1 cellular context compared by ENCODE assay signal in the genomic region with DNA sequence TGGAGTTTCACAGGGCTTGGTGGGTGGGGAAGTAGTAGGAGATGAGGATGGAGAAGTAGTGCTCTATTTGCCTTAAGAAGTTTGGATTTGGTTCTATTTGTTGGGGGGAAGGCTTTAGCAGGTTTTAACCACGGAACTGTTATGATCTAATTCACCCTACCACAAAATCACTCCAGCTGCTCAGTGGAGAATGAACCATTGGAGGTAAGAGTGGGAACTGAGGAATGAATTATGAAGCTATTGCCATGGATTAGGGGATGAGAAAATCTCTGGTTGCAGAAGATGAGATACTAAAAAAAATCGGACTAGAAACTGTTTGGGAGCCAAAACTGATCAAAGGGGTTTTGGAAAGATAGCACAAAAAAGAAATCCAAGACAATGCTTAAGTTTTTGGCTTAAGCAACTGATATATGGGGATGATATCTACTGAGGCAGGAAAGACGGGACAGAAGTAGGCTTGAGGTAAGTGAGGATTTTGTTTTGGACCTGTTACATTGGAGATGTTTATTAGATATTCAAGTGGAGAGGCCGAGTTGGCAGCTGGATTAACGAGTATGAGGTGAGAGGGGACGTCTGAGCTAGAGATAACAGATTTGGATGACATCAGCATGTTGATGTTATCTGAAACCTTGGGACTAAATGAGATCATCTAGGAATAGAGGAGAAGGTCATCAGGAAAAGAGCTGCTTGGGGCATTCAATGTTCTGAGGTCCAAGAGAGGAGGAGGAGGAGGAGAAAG.
TF ChIP-seq lines count a peak whose summit lies in the region.

No MANE protein-coding gene starts in this region.

TF ChIP-seq in HEK293, 187 proteins besides CTCF, POLR2A, EP300 and RAD21 (continued from another document and continues in another):
- TF ChIP-seq, protein P1, sequence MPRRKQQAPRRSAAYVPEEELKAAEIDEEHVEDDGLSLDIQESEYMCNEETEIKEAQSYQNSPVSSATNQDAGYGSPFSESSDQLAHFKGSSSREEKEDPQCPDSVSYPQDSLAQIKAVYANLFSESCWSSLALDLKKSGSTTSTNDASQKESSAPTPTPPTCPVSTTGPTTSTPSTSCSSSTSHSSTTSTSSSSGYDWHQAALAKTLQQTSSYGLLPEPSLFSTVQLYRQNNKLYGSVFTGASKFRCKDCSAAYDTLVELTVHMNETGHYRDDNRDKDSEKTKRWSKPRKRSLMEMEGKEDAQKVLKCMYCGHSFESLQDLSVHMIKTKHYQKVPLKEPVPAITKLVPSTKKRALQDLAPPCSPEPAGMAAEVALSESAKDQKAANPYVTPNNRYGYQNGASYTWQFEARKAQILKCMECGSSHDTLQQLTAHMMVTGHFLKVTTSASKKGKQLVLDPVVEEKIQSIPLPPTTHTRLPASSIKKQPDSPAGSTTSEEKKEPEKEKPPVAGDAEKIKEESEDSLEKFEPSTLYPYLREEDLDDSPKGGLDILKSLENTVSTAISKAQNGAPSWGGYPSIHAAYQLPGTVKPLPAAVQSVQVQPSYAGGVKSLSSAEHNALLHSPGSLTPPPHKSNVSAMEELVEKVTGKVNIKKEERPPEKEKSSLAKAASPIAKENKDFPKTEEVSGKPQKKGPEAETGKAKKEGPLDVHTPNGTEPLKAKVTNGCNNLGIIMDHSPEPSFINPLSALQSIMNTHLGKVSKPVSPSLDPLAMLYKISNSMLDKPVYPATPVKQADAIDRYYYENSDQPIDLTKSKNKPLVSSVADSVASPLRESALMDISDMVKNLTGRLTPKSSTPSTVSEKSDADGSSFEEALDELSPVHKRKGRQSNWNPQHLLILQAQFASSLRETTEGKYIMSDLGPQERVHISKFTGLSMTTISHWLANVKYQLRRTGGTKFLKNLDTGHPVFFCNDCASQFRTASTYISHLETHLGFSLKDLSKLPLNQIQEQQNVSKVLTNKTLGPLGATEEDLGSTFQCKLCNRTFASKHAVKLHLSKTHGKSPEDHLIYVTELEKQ (tag by site-specific recombination; IDR thresholded peaks at IDR 0.05; ENCODE audit: borderline replicate concordance), result peak; percentile 94
- TF ChIP-seq ZNF677 (tag by site-specific recombination; IDR thresholded peaks at IDR 0.05) (no peak), ZXDB (tag by site-specific recombination; IDR thresholded peaks at IDR 0.05) (peak; percentile 95), ZBTB21 (tag by site-specific recombination; IDR thresholded peaks at IDR 0.05) (peak; percentile 97), HOXD13 (CRISPR knock-in tag; IDR thresholded peaks at IDR 0.05; ENCODE audit: borderline replicate concordance) (no peak), ZNF155 (tag by site-specific recombination; IDR thresholded peaks at IDR 0.05) (no peak), PRDM1 (tag by site-specific recombination; IDR thresholded peaks at IDR 0.05) (peak; percentile 95), REPIN1 (tag by site-specific recombination; IDR thresholded peaks at IDR 0.05; ENCODE audit: low read depth) (no peak), ZBTB48 (tag by site-specific recombination; IDR thresholded peaks at IDR 0.05) (no peak), GFI1B (tag by site-specific recombination; IDR thresholded peaks at IDR 0.05) (peak; percentile 80), ZNF791 (tag by site-specific recombination; IDR thresholded peaks at IDR 0.05) (no peak), ZNF530 (tag by site-specific recombination; IDR thresholded peaks at IDR 0.05; ENCODE audit: low read depth) (peak; percentile 50; the same call in 1 of the 2 replicates), MEIS1 (CRISPR knock-in tag; IDR thresholded peaks at IDR 0.05; ENCODE audit: borderline replicate concordance) (no peak), HOXA7 (CRISPR knock-in tag; IDR thresholded peaks at IDR 0.05; ENCODE audit: borderline replicate concordance) (no peak), ZNF707 (tag by site-specific recombination; IDR thresholded peaks at IDR 0.05) (no peak), ZNF311 (tag by site-specific recombination; IDR thresholded peaks at IDR 0.05; ENCODE audit: borderline replicate concordance) (no peak), ZNF433 (tag by site-specific recombination; IDR thresholded peaks at IDR 0.05; ENCODE audit: low read depth) (no peak), ZNF747 (tag by site-specific recombination; IDR thresholded peaks at IDR 0.05) (no peak), ZNF221 (tag by site-specific recombination; IDR thresholded peaks at IDR 0.05; ENCODE audit: borderline replicate concordance) (no peak), ZNF585B (tag by site-specific recombination; IDR thresholded peaks at IDR 0.05) (no peak), ZNF629 (tag by site-specific recombination; IDR thresholded peaks at IDR 0.05) (peak; percentile 99), ZNF341 (tag by site-specific recombination; IDR thresholded peaks at IDR 0.05; ENCODE audit: low read depth) (no peak), ZNF623 (tag by site-specific recombination; IDR thresholded peaks at IDR 0.05) (no peak), ZEB2 (tag by site-specific recombination; IDR thresholded peaks at IDR 0.05) (peak; percentile 93), ZNF777 (tag by site-specific recombination; IDR thresholded peaks at IDR 0.05; ENCODE audit: borderline replicate concordance) (no peak), WT1 (tag by site-specific recombination; IDR thresholded peaks at IDR 0.05) (peak; percentile 58), ZFP37 (tag by site-specific recombination; IDR thresholded peaks at IDR 0.05) (peak; percentile 94), SP2 (tag by site-specific recombination; IDR thresholded peaks at IDR 0.05) (no peak; the same call in 1 of the 2 replicates), MZF1 (tag by site-specific recombination; IDR thresholded peaks at IDR 0.05; ENCODE audit: borderline replicate concordance) (no peak), ZNF157 (tag by site-specific recombination; IDR thresholded peaks at IDR 0.05) (no peak), ZNF555 (tag by site-specific recombination; conservative IDR thresholded peaks at IDR 0.05) (no peak), ZNF600 (tag by site-specific recombination; IDR thresholded peaks at IDR 0.05) (peak; percentile 45; the same call in 1 of the 2 replicates), ZNF114 (tag by site-specific recombination; IDR thresholded peaks at IDR 0.05) (no peak), ZNF239 (tag by site-specific recombination; IDR thresholded peaks at IDR 0.05) (no peak), ZNF248 (tag by site-specific recombination; IDR thresholded peaks at IDR 0.05) (no peak), ZNF202 (tag by site-specific recombination; IDR thresholded peaks at IDR 0.05; ENCODE audit: borderline replicate concordance) (no peak), ZNF426 (tag by site-specific recombination; IDR thresholded peaks at IDR 0.05) (no peak), ZNF473 (tag by site-specific recombination; IDR thresholded peaks at IDR 0.05) (no peak), ZNF830 (tag by site-specific recombination; IDR thresholded peaks at IDR 0.05; ENCODE audit: low read depth) (no peak), ZNF560 (tag by site-specific recombination; IDR thresholded peaks at IDR 0.05; ENCODE audit: borderline replicate concordance) (no peak), ZNF48 (tag by site-specific recombination; IDR thresholded peaks at IDR 0.05) (no peak), ZNF843 (tag by site-specific recombination; IDR thresholded peaks at IDR 0.05) (peak; percentile 91), FEZF1 (tag by site-specific recombination; IDR thresholded peaks at IDR 0.05) (peak; percentile 75), BCL11B (tag by site-specific recombination; IDR thresholded peaks at IDR 0.05; ENCODE audit: low read depth) (peak; percentile 76; the same call in 1 of the 2 replicates), ZNF544 (tag by site-specific recombination; IDR thresholded peaks at IDR 0.05) (no peak), KLF8 (tag by site-specific recombination; IDR thresholded peaks at IDR 0.05) (peak; percentile 86), ZNF324 (tag by site-specific recombination; IDR thresholded peaks at IDR 0.05) (peak; percentile 75), KLF7 (tag by site-specific recombination; IDR thresholded peaks at IDR 0.05; ENCODE audit: borderline replicate concordance) (no peak), ZNF768 (tag by site-specific recombination; IDR thresholded peaks at IDR 0.05) (no peak), KLF10 (tag by site-specific recombination; IDR thresholded peaks at IDR 0.05) (no peak; the same call in 1 of the 2 replicates), BCL11A (tag by site-specific recombination; IDR thresholded peaks at IDR 0.05; ENCODE audit: low read depth) (peak; percentile 90)
- TF ChIP-seq, protein P2, sequence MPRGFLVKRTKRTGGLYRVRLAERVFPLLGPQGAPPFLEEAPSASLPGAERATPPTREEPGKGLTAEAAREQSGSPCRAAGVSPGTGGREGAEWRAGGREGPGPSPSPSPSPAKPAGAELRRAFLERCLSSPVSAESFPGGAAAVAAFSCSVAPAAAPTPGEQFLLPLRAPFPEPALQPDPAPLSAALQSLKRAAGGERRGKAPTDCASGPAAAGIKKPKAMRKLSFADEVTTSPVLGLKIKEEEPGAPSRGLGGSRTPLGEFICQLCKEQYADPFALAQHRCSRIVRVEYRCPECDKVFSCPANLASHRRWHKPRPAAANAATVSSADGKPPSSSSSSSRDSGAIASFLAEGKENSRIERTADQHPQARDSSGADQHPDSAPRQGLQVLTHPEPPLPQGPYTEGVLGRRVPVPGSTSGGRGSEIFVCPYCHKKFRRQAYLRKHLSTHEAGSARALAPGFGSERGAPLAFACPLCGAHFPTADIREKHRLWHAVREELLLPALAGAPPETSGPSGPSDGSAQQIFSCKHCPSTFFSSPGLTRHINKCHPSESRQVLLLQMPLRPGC (tag by site-specific recombination; IDR thresholded peaks at IDR 0.05), result peak; percentile 82; the same call in 1 of the 2 replicates
- TF ChIP-seq, protein P3, sequence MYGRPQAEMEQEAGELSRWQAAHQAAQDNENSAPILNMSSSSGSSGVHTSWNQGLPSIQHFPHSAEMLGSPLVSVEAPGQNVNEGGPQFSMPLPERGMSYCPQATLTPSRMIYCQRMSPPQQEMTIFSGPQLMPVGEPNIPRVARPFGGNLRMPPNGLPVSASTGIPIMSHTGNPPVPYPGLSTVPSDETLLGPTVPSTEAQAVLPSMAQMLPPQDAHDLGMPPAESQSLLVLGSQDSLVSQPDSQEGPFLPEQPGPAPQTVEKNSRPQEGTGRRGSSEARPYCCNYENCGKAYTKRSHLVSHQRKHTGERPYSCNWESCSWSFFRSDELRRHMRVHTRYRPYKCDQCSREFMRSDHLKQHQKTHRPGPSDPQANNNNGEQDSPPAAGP (tag by site-specific recombination; IDR thresholded peaks at IDR 0.05), result 0 out of 2 replicates have a peak, but pooled peaks have one; percentile 34
- TF ChIP-seq, protein P4, sequence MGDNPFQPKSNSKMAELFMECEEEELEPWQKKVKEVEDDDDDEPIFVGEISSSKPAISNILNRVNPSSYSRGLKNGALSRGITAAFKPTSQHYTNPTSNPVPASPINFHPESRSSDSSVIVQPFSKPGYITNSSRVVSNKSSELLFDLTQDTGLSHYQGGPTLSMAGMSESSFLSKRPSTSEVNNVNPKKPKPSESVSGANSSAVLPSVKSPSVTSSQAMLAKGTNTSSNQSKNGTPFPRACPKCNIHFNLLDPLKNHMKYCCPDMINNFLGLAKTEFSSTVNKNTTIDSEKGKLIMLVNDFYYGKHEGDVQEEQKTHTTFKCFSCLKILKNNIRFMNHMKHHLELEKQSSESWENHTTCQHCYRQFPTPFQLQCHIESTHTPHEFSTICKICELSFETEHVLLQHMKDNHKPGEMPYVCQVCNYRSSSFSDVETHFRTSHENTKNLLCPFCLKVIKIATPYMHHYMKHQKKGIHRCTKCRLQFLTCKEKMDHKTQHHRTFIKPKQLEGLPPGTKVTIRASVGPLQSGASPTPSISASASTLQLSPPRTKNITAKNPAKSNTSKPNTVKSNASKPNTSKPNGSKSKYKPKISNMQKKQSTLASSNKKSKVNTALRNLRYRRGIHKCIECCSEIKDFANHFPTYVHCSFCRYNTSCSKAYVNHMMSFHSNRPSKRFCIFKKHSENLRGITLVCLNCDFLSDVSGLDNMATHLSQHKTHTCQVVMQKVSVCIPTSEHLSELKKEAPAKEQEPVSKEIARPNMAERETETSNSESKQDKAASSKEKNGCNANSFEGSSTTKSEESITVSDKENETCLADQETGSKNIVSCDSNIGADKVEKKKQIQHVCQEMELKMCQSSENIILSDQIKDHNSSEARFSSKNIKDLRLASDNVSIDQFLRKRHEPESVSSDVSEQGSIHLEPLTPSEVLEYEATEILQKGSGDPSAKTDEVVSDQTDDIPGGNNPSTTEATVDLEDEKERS (tag by site-specific recombination; IDR thresholded peaks at IDR 0.05), result no peak
- TF ChIP-seq, protein P5, sequence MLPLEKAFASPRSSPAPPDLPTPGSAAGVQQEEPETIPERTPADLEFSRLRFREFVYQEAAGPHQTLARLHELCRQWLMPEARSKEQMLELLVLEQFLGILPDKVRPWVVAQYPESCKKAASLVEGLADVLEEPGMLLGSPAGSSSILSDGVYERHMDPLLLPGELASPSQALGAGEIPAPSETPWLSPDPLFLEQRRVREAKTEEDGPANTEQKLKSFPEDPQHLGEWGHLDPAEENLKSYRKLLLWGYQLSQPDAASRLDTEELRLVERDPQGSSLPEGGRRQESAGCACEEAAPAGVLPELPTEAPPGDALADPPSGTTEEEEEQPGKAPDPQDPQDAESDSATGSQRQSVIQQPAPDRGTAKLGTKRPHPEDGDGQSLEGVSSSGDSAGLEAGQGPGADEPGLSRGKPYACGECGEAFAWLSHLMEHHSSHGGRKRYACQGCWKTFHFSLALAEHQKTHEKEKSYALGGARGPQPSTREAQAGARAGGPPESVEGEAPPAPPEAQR (tag by site-specific recombination; IDR thresholded peaks at IDR 0.05), result no peak; the same call in 1 of the 2 replicates
- TF ChIP-seq, protein P6, sequence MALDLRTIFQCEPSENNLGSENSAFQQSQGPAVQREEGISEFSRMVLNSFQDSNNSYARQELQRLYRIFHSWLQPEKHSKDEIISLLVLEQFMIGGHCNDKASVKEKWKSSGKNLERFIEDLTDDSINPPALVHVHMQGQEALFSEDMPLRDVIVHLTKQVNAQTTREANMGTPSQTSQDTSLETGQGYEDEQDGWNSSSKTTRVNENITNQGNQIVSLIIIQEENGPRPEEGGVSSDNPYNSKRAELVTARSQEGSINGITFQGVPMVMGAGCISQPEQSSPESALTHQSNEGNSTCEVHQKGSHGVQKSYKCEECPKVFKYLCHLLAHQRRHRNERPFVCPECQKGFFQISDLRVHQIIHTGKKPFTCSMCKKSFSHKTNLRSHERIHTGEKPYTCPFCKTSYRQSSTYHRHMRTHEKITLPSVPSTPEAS (tag by site-specific recombination; IDR thresholded peaks at IDR 0.05), result no peak
- TF ChIP-seq, protein P7, sequence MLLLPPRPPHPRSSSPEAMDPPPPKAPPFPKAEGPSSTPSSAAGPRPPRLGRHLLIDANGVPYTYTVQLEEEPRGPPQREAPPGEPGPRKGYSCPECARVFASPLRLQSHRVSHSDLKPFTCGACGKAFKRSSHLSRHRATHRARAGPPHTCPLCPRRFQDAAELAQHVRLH (tag by site-specific recombination; IDR thresholded peaks at IDR 0.05), result peak; percentile 73; the same call in 1 of the 2 replicates
